In the genomic region with DNA sequence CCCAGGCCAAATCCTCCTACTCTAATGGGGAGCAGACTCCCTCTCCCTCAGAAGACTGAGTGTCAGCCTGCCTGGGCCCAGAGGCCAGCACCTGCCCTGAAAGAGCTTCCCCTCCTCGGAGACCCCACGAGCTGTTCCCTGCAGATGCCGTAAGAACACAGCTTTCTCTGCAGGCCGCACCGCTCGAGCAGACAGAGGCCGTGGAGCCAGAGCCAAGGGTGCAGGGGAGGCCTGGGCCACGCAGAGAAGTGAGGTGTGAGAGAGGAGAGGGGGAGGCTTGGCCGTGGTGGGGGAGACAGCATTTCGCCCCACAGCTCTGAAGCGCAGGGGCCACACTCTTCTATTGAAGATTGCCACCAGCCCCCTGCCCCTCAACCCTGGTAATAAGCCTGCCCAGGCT, we compare ENCODE assay signal across 32 cellular contexts.
"Had no signal": no experiment of that assay in that cellular context is flagged by ENCODE, and none has a peak within 500 bp of the region (broad histone marks: within the 10 kb centered on the region; RNA-seq: fewer than 3 reads in every experiment).

No MANE protein-coding gene starts in this region.

- H3K4me3 Mint-ChIP-seq: activated CD4-positive, alpha-beta memory T cell treated with anti-CD3 and anti-CD28 coated beads for 36 hours; activated CD4-positive, alpha-beta T cell treated with anti-CD3 and anti-CD28 coated beads for 36 hours; activated CD4-positive, alpha-beta T cell treated with anti-CD3 and anti-CD28 coated beads, Interleukin-2, amount 10 ng/mL, durations not matched to agents 24 days and 14 days; activated CD8-positive, alpha-beta memory T cell treated with anti-CD3 and anti-CD28 coated beads, Interleukin-2, amount 10 ng/mL, durations not matched to agents 7 days and 5 days; activated CD8-positive, alpha-beta T cell treated with anti-CD3 and anti-CD28 coated beads, Interleukin-2, amount 10 ng/mL, durations not matched to agents 7 days and 5 days; activated naive CD4-positive, alpha-beta T cell treated with anti-CD3 and anti-CD28 coated beads for 36 hours; activated naive CD4-positive, alpha-beta T cell treated with anti-CD3 and anti-CD28 coated beads, Interleukin-2, amount 50 U/mL, for 24 hours; activated naive CD8-positive, alpha-beta T cell treated with anti-CD3 and anti-CD28 coated beads for 36 hours; activated naive CD8-positive, alpha-beta T cell treated with anti-CD3 and anti-CD28 coated beads, Interleukin-2, amount 50 U/mL, for 24 hours; activated T-helper 1 cell treated with anti-CD3 and anti-CD28 coated beads, Interleukin-12 subunit alpha, Interleukin-12 subunit beta, Interleukin-2, Interleukin-4 antibody, amounts not matched to agents 30 ng/mL and 10 ng/mL and 1 ng/mL, durations not matched to agents 14 hours and 24 hours and 36 hours; brain had no signal

- ATAC-seq: activated CD4-positive, alpha-beta T cell treated with anti-CD3 and anti-CD28 coated beads for 36 hours; activated CD8-positive, alpha-beta memory T cell treated with anti-CD3 and anti-CD28 coated beads, Interleukin-2, amount 10 ng/mL, durations not matched to agents 7 days and 5 days; activated CD8-positive, alpha-beta T cell treated with anti-CD3 and anti-CD28 coated beads, Interleukin-2, amount 10 ng/mL, durations not matched to agents 7 days and 5 days; activated naive CD8-positive, alpha-beta T cell treated with anti-CD3 and anti-CD28 coated beads, Interleukin-2, amount 50 U/mL, for 24 hours; foreskin keratinocyte; gastrocnemius medialis had no signal

- H3K9me3 Mint-ChIP-seq: activated CD4-positive, alpha-beta memory T cell treated with anti-CD3 and anti-CD28 coated beads for 36 hours; activated CD4-positive, alpha-beta T cell treated with anti-CD3 and anti-CD28 coated beads, Interleukin-2, amount 10 ng/mL, durations not matched to agents 24 days and 14 days; activated naive CD4-positive, alpha-beta T cell treated with anti-CD3 and anti-CD28 coated beads for 36 hours; activated naive CD4-positive, alpha-beta T cell treated with anti-CD3 and anti-CD28 coated beads, Interleukin-2, amount 50 U/mL, for 24 hours; activated naive CD8-positive, alpha-beta T cell treated with anti-CD3 and anti-CD28 coated beads for 36 hours; activated naive CD8-positive, alpha-beta T cell treated with anti-CD3 and anti-CD28 coated beads, Interleukin-2, amount 50 U/mL, for 24 hours; activated T-helper 1 cell treated with anti-CD3 and anti-CD28 coated beads, Interleukin-12 subunit alpha, Interleukin-12 subunit beta, Interleukin-2, Interleukin-4 antibody, amounts not matched to agents 30 ng/mL and 10 ng/mL and 1 ng/mL, durations not matched to agents 14 hours and 24 hours and 36 hours; activated T-helper 2 cell treated with anti-CD3 and anti-CD28 coated beads, Interferon-gamma antibody, Interleukin-2, Interleukin-4, amounts not matched to agents 10 μg/mL and 5 μg/mL and 100 μg/mL, durations not matched to agents 14 hours and 24 hours and 36 hours; brain had no signal

- H3K36me3 Mint-ChIP-seq: activated CD4-positive, alpha-beta memory T cell treated with anti-CD3 and anti-CD28 coated beads for 36 hours; activated CD8-positive, alpha-beta memory T cell treated with anti-CD3 and anti-CD28 coated beads, Interleukin-2, amount 10 ng/mL, durations not matched to agents 7 days and 5 days; activated naive CD4-positive, alpha-beta T cell treated with anti-CD3 and anti-CD28 coated beads, Interleukin-2, amount 50 U/mL, for 24 hours; activated naive CD8-positive, alpha-beta T cell treated with anti-CD3 and anti-CD28 coated beads for 36 hours had no signal

- H3K36me3 ChIP-seq: adrenal gland, ascending aorta, breast epithelium, cardiac muscle cell, colonic mucosa, gastrocnemius medialis had no signal

- H3K27ac ChIP-seq: ascending aorta, cardiac muscle cell, colonic mucosa, foreskin keratinocyte, gastrocnemius medialis had no signal

- H3K4me3 ChIP-seq: adrenal gland, ascending aorta, breast epithelium, cardiac muscle cell, colonic mucosa, esophagus muscularis mucosa, gastrocnemius medialis had no signal

- H3K9me3 ChIP-seq: adrenal gland, ascending aorta, breast epithelium, colonic mucosa, esophagus muscularis mucosa, gastrocnemius medialis had no signal

- H3K27me3 ChIP-seq: adrenal gland, ascending aorta, breast epithelium, cardiac muscle cell, colonic mucosa, esophagus muscularis mucosa, gastrocnemius medialis had no signal

- H3K4me1 Mint-ChIP-seq: activated naive CD8-positive, alpha-beta T cell treated with anti-CD3 and anti-CD28 coated beads, Interleukin-2, amount 50 U/mL, for 24 hours had no signal

- H3K27ac Mint-ChIP-seq: activated CD4-positive, alpha-beta memory T cell treated with anti-CD3 and anti-CD28 coated beads for 36 hours; activated CD4-positive, alpha-beta T cell treated with anti-CD3 and anti-CD28 coated beads for 36 hours; activated CD4-positive, alpha-beta T cell treated with anti-CD3 and anti-CD28 coated beads, Interleukin-2, amount 10 ng/mL, durations not matched to agents 24 days and 14 days; activated CD8-positive, alpha-beta memory T cell treated with anti-CD3 and anti-CD28 coated beads, Interleukin-2, amount 10 ng/mL, durations not matched to agents 7 days and 5 days; activated CD8-positive, alpha-beta T cell treated with anti-CD3 and anti-CD28 coated beads, Interleukin-2, amount 10 ng/mL, durations not matched to agents 7 days and 5 days; activated naive CD4-positive, alpha-beta T cell treated with anti-CD3 and anti-CD28 coated beads for 36 hours; activated naive CD4-positive, alpha-beta T cell treated with anti-CD3 and anti-CD28 coated beads, Interleukin-2, amount 50 U/mL, for 24 hours; activated naive CD8-positive, alpha-beta T cell treated with anti-CD3 and anti-CD28 coated beads for 36 hours; activated naive CD8-positive, alpha-beta T cell treated with anti-CD3 and anti-CD28 coated beads, Interleukin-2, amount 50 U/mL, for 24 hours; activated T-helper 1 cell treated with anti-CD3 and anti-CD28 coated beads, Interleukin-12 subunit alpha, Interleukin-12 subunit beta, Interleukin-2, Interleukin-4 antibody, amounts not matched to agents 30 ng/mL and 10 ng/mL and 1 ng/mL, durations not matched to agents 14 hours and 24 hours and 36 hours; activated T-helper 2 cell treated with anti-CD3 and anti-CD28 coated beads, Interferon-gamma antibody, Interleukin-2, Interleukin-4, amounts not matched to agents 10 μg/mL and 5 μg/mL and 100 μg/mL, durations not matched to agents 14 hours and 24 hours and 36 hours had no signal

- H3K4me1 ChIP-seq: colonic mucosa, foreskin keratinocyte had no signal

- H3K27me3 Mint-ChIP-seq: activated CD4-positive, alpha-beta memory T cell treated with anti-CD3 and anti-CD28 coated beads for 36 hours; activated CD8-positive, alpha-beta memory T cell treated with anti-CD3 and anti-CD28 coated beads, Interleukin-2, amount 10 ng/mL, durations not matched to agents 7 days and 5 days had no signal

- DNase-seq: activated CD4-positive, alpha-beta memory T cell treated with anti-CD3 and anti-CD28 coated beads for 36 hours; activated CD4-positive, alpha-beta T cell treated with anti-CD3 and anti-CD28 coated beads for 36 hours; activated CD4-positive, alpha-beta T cell treated with anti-CD3 and anti-CD28 coated beads, Interleukin-2, amount 10 ng/mL, durations not matched to agents 24 days and 14 days; activated CD4-positive, CD25-positive, alpha-beta regulatory T cell; activated CD4-positive, CD25-positive, alpha-beta regulatory T cell treated with anti-CD3 and anti-CD28 coated beads, Interleukin-2, amount 50 U/mL, for 72 hours; activated CD8-positive, alpha-beta memory T cell treated with anti-CD3 and anti-CD28 coated beads, Interleukin-2, amount 10 ng/mL, durations not matched to agents 7 days and 5 days; activated CD8-positive, alpha-beta memory T cell treated with anti-CD3 and anti-CD28 coated beads, Interleukin-2, amount 50 U/mL, for 4 hours; activated CD8-positive, alpha-beta T cell treated with anti-CD3 and anti-CD28 coated beads, Interleukin-2, amount 10 ng/mL, durations not matched to agents 7 days and 5 days; activated effector memory CD4-positive, alpha-beta T cell treated with anti-CD3 and anti-CD28 coated beads, Interleukin-2, amount 50 U/mL, for 16 hours; activated naive CD4-positive, alpha-beta T cell treated with anti-CD3 and anti-CD28 coated beads for 36 hours; activated naive CD8-positive, alpha-beta T cell treated with anti-CD3 and anti-CD28 coated beads for 36 hours; activated naive CD8-positive, alpha-beta T cell treated with anti-CD3 and anti-CD28 coated beads, Interleukin-2, amount 50 U/mL, for 24 hours; activated T-cell treated with anti-CD3 and anti-CD28 coated beads, Interleukin-2, amount 50 U/mL, for 1 hour; activated T-cell treated with anti-CD3 and anti-CD28 coated beads, Interleukin-2, amount 50 U/mL, for 48 hours; adrenal gland; amygdala; central memory CD4-positive, alpha-beta T cell; cerebellar nuclear complex; colonic mucosa; effector CD8-positive, alpha-beta T cell; erythroblast; foreskin keratinocyte; gastrocnemius medialis; T-helper 2 cell had no signal
